Comparison of ENCODE assay signal across 1 cellular context in genomic region chr2:147632193-147632592, GRCh38.
TF ChIP-seq lines count a peak whose summit lies in the region.

No MANE protein-coding gene starts in this region.

TF ChIP-seq in GM12878, 131 proteins besides CTCF, POLR2A, EP300 and RAD21 (continued from another document):
- TF ChIP-seq IKZF1 (conservative IDR thresholded peaks at IDR 0.05) (no peak), BCL3 (IDR thresholded peaks at IDR 0.05; ENCODE audit: borderline replicate concordance, insufficient read depth, low read depth, low read length, poor library complexity, severe bottlenecking) (no peak), EED (IDR thresholded peaks at IDR 0.05; ENCODE audit: low read depth) (peak; percentile 85), IRF4 (IDR thresholded peaks at IDR 0.05; ENCODE audit: low read depth, low read length) (no peak), HDAC6 (IDR thresholded peaks at IDR 0.05; ENCODE audit: unreplicated experiment) (no peak), FOXM1 (IDR thresholded peaks at IDR 0.05; ENCODE audit: low read depth, low read length) (no peak), BCL11A (IDR thresholded peaks at IDR 0.05; ENCODE audit: low read depth, low read length) (0 out of 2 replicates have a peak, but pooled peaks have one; percentile 2), MEF2A (IDR thresholded peaks at IDR 0.05; ENCODE audit: insufficient read depth, low read depth, low read length) (0 out of 2 replicates have a peak, but pooled peaks have one; percentile 56), SIN3A (IDR thresholded peaks at IDR 0.05; ENCODE audit: low read depth, low read length) (no peak), PAX5 (IDR thresholded peaks at IDR 0.05; ENCODE audit: borderline replicate concordance, low read depth, low read length) (no peak), CREM (IDR thresholded peaks at IDR 0.05; ENCODE audit: low read depth) (peak; percentile 32; the same call in 1 of the 2 replicates), ESRRA (IDR thresholded peaks at IDR 0.05; ENCODE audit: low read length) (no peak)
- TF ChIP-seq, protein P1, sequence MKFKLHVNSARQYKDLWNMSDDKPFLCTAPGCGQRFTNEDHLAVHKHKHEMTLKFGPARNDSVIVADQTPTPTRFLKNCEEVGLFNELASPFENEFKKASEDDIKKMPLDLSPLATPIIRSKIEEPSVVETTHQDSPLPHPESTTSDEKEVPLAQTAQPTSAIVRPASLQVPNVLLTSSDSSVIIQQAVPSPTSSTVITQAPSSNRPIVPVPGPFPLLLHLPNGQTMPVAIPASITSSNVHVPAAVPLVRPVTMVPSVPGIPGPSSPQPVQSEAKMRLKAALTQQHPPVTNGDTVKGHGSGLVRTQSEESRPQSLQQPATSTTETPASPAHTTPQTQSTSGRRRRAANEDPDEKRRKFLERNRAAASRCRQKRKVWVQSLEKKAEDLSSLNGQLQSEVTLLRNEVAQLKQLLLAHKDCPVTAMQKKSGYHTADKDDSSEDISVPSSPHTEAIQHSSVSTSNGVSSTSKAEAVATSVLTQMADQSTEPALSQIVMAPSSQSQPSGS (IDR thresholded peaks at IDR 0.05; ENCODE audit: low read length) = peak; percentile 68
